9 cellular contexts compared by ENCODE assay signal in genomic region chr12:57488397-57489156, GRCh38. TPM values are rescaled to one million over a fixed set of nuclear protein-coding genes. Genes with fewer than 3 reads are reported as not detected.
DNase-seq lines count a peak whose midpoint lies in the region; ATAC-seq lines count a peak whose summit lies in the region.
"Had no signal": no experiment of that assay in that cellular context is flagged by ENCODE, and none has a peak within 500 bp of the region (broad histone marks: within the 10 kb centered on the region; RNA-seq: fewer than 3 reads in every experiment).

No MANE protein-coding gene starts in this region.

- peak overlapping the region; percentile 69 for H3K27ac ChIP-seq in stomach smooth muscle (ENCODE audit: low read length)

- H3K4me3 ChIP-seq in iPS-15b (ENCODE audit: low read depth, low read length): peak overlapping the region; percentile 96
- H3K4me3 ChIP-seq in stomach smooth muscle (ENCODE audit: low read length in 2 of 2): peak overlapping the region; percentile 88 to 97

- H3K36me3 Mint-ChIP-seq in activated CD8-positive, alpha-beta memory T cell treated with anti-CD3 and anti-CD28 coated beads, Interleukin-2, amount 10 ng/mL, durations not matched to agents 7 days and 5 days: peaks cover 38% of the 10 kb centered on the region
- H3K36me3 Mint-ChIP-seq in activated CD4-positive, alpha-beta memory T cell treated with anti-CD3 and anti-CD28 coated beads, Interleukin-2, amount 10 ng/mL, durations not matched to agents 7 days and 5 days (ENCODE audit: low read depth): peaks cover 51% of the 10 kb centered on the region

- no peaks in the 10 kb centered on the region for H3K9me3 Mint-ChIP-seq in activated CD8-positive, alpha-beta memory T cell treated with anti-CD3 and anti-CD28 coated beads, Interleukin-2, amount 10 ng/mL, durations not matched to agents 7 days and 5 days (ENCODE audit: low read depth)
- H3K9me3 Mint-ChIP-seq in activated CD4-positive, alpha-beta memory T cell treated with anti-CD3 and anti-CD28 coated beads, Interleukin-2, amount 10 ng/mL, durations not matched to agents 7 days and 5 days: no peaks in the 10 kb centered on the region

- H3K9me3 ChIP-seq in iPS-15b (ENCODE audit: control insufficient read depth, insufficient read depth, low read length) (no peaks in the 10 kb centered on the region), stomach smooth muscle (ENCODE audit: control insufficient read depth in 2 of 2, low read length in 2 of 2) (no peaks in the 10 kb centered on the region)

- peak overlapping the region; percentile 89 for H3K27ac Mint-ChIP-seq in activated CD8-positive, alpha-beta memory T cell treated with anti-CD3 and anti-CD28 coated beads, Interleukin-2, amount 10 ng/mL, durations not matched to agents 7 days and 5 days
- H3K27ac Mint-ChIP-seq in activated CD4-positive, alpha-beta memory T cell treated with anti-CD3 and anti-CD28 coated beads, Interleukin-2, amount 10 ng/mL, durations not matched to agents 7 days and 5 days: peak overlapping the region; percentile 78

- peak overlapping the region; percentile 93 for H3K4me3 Mint-ChIP-seq in activated CD8-positive, alpha-beta memory T cell treated with anti-CD3 and anti-CD28 coated beads, Interleukin-2, amount 10 ng/mL, durations not matched to agents 7 days and 5 days
- peak overlapping the region; percentile 86 for H3K4me3 Mint-ChIP-seq in activated CD4-positive, alpha-beta memory T cell treated with anti-CD3 and anti-CD28 coated beads, Interleukin-2, amount 10 ng/mL, durations not matched to agents 7 days and 5 days

- DNase-seq in activated CD8-positive, alpha-beta memory T cell treated with anti-CD3 and anti-CD28 coated beads, Interleukin-2, amount 10 ng/mL, durations not matched to agents 7 days and 5 days: no peak
- DNase-seq in activated CD8-positive, alpha-beta memory T cell treated with anti-CD3 and anti-CD28 coated beads, Interleukin-2, amount 50 U/mL, for 48 hours: no peak
- DNase-seq in activated CD4-positive, alpha-beta memory T cell treated with anti-CD3 and anti-CD28 coated beads, Interleukin-2, amount 10 ng/mL, durations not matched to agents 7 days and 5 days: no peak
- DNase-seq in SKM-1 treated with dmso at 0.1 percent for 144 hours (lab: John Stamatoyannopoulos, UW; ENCODE audit: unreplicated experiment): no peak
- DNase-seq in KG1 (lab: John Stamatoyannopoulos, UW): no peak

- peaks cover 36% of the 10 kb centered on the region for H3K4me1 Mint-ChIP-seq in activated CD8-positive, alpha-beta memory T cell treated with anti-CD3 and anti-CD28 coated beads, Interleukin-2, amount 10 ng/mL, durations not matched to agents 7 days and 5 days
- H3K4me1 Mint-ChIP-seq in activated CD4-positive, alpha-beta memory T cell treated with anti-CD3 and anti-CD28 coated beads, Interleukin-2, amount 10 ng/mL, durations not matched to agents 7 days and 5 days: peaks cover 36% of the 10 kb centered on the region

- no peaks in the 10 kb centered on the region for H3K27me3 Mint-ChIP-seq in activated CD8-positive, alpha-beta memory T cell treated with anti-CD3 and anti-CD28 coated beads, Interleukin-2, amount 10 ng/mL, durations not matched to agents 7 days and 5 days
- no peaks in the 10 kb centered on the region for H3K27me3 Mint-ChIP-seq in activated CD4-positive, alpha-beta memory T cell treated with anti-CD3 and anti-CD28 coated beads, Interleukin-2, amount 10 ng/mL, durations not matched to agents 7 days and 5 days

- POLR2A ChIA-PET in activated CD4-positive, alpha-beta memory T cell treated with anti-CD3 and anti-CD28 coated beads, Interleukin-2, amount 10 ng/mL, durations not matched to agents 7 days and 5 days (lab: Charles Lee): interaction anchor here (1.0 to 6.9 kb wide), 8 partner anchors 10 to 56 kb away, joined by 3 to 47 read pairs (median 6); partner anchors contain the start of genes ARHGAP9 and DDIT3

- H3K27me3 ChIP-seq in iPS-15b (ENCODE audit: control insufficient read depth, insufficient read depth, low read length) (no peaks in the 10 kb centered on the region), stomach smooth muscle (ENCODE audit: control insufficient read depth in 1 of 2, insufficient read depth in 2 of 2, low read length in 2 of 2) (no peaks in the 10 kb centered on the region)

- H3K4me1 ChIP-seq in iPS-15b (ENCODE audit: control insufficient read depth, insufficient read depth, low read length) (peaks cover under 1% of the 10 kb centered on the region), stomach smooth muscle (ENCODE audit: control insufficient read depth, insufficient read depth, low read length) (peaks cover 16% of the 10 kb centered on the region)

- CTCF ChIA-PET in activated CD8-positive, alpha-beta memory T cell treated with anti-CD3 and anti-CD28 coated beads, Interleukin-2, amount 10 ng/mL, durations not matched to agents 7 days and 5 days (lab: Charles Lee): interaction anchor here (1.5 to 2.1 kb wide), 3 partner anchors 12 to 32 kb away, joined by 4 to 9 read pairs (median 6); partner anchors contain the start of genes DDIT3 and GLI1
- CTCF ChIA-PET in activated CD4-positive, alpha-beta memory T cell treated with anti-CD3 and anti-CD28 coated beads, Interleukin-2, amount 10 ng/mL, durations not matched to agents 7 days and 5 days (lab: Charles Lee): interaction anchor here (3.5 to 5.5 kb wide), 2 partner anchors 11 to 29 kb away, joined by 16 to 42 read pairs; partner anchors contain the start of gene GLI1

- no peak for ATAC-seq in activated CD8-positive, alpha-beta memory T cell treated with anti-CD3 and anti-CD28 coated beads, Interleukin-2, amount 10 ng/mL, durations not matched to agents 7 days and 5 days
- ATAC-seq in HG02623 (IDR thresholded peaks at IDR 0.05; ENCODE audit: unreplicated experiment): no peak

- H3K9ac ChIP-seq in iPS-15b (ENCODE audit: low read depth, low read length): peak overlapping the region; percentile 97
- peak overlapping the region; percentile 85 to 97 for H3K9ac ChIP-seq in stomach smooth muscle (ENCODE audit: low read length in 2 of 2)

- H3K36me3 ChIP-seq in iPS-15b (ENCODE audit: control insufficient read depth, insufficient read depth, low read length): peaks cover 32% of the 10 kb centered on the region
- H3K36me3 ChIP-seq in stomach smooth muscle (ENCODE audit: control insufficient read depth in 2 of 2, insufficient read depth in 2 of 2, low read length in 2 of 2): peaks cover 25 to 30% of the 10 kb centered on the region in 2 donors

RNA-seq across cellular contexts. Expression of gene MARS1, which starts 0.7 kb away (rescaled TPM):
- total RNA-seq in activated CD8-positive, alpha-beta memory T cell treated with anti-CD3 and anti-CD28 coated beads, Interleukin-2, amount 10 ng/mL, durations not matched to agents 7 days and 5 days: 100 to 1,000 TPM; 283 to 384 TPM
- total RNA-seq in activated CD4-positive, alpha-beta memory T cell treated with anti-CD3 and anti-CD28 coated beads, Interleukin-2, amount 10 ng/mL, durations not matched to agents 7 days and 5 days: 100 to 1,000 TPM; 262 to 282 TPM

RNA-seq across cellular contexts. Expression of gene ARHGAP9, which starts 8.9 kb away (rescaled TPM):
- 100 to 1,000 TPM; 234 to 363 TPM for total RNA-seq in activated CD8-positive, alpha-beta memory T cell treated with anti-CD3 and anti-CD28 coated beads, Interleukin-2, amount 10 ng/mL, durations not matched to agents 7 days and 5 days
- total RNA-seq in activated CD4-positive, alpha-beta memory T cell treated with anti-CD3 and anti-CD28 coated beads, Interleukin-2, amount 10 ng/mL, durations not matched to agents 7 days and 5 days: 100 to 1,000 TPM; 171 to 188 TPM
- total RNA-seq: dermis microvascular lymphatic vessel endothelial cell had no signal

RNA-seq across cellular contexts. Expression of gene GLI1, which starts 29.0 kb away (rescaled TPM):
- total RNA-seq in activated CD8-positive, alpha-beta memory T cell treated with anti-CD3 and anti-CD28 coated beads, Interleukin-2, amount 10 ng/mL, durations not matched to agents 7 days and 5 days: under 1 TPM; 0.52 to 0.53 TPM
- under 1 TPM; 0.30 to 0.48 TPM for total RNA-seq in activated CD4-positive, alpha-beta memory T cell treated with anti-CD3 and anti-CD28 coated beads, Interleukin-2, amount 10 ng/mL, durations not matched to agents 7 days and 5 days

RNA-seq across cellular contexts. Expression of gene DDIT3, which starts 31.7 kb away (rescaled TPM):
- total RNA-seq in activated CD8-positive, alpha-beta memory T cell treated with anti-CD3 and anti-CD28 coated beads, Interleukin-2, amount 10 ng/mL, durations not matched to agents 7 days and 5 days: 10 to 100 TPM; 15.3 to 15.9 TPM
- 10 to 100 TPM; 19.1 to 22.7 TPM for total RNA-seq in activated CD4-positive, alpha-beta memory T cell treated with anti-CD3 and anti-CD28 coated beads, Interleukin-2, amount 10 ng/mL, durations not matched to agents 7 days and 5 days

RNA-seq across cellular contexts. Expression of gene INHBE, which starts 33.5 kb away (rescaled TPM):
- under 1 TPM in 1 of 2 experiments, not detected in 1; 0.35 TPM for total RNA-seq in activated CD8-positive, alpha-beta memory T cell treated with anti-CD3 and anti-CD28 coated beads, Interleukin-2, amount 10 ng/mL, durations not matched to agents 7 days and 5 days
- total RNA-seq in activated CD4-positive, alpha-beta memory T cell treated with anti-CD3 and anti-CD28 coated beads, Interleukin-2, amount 10 ng/mL, durations not matched to agents 7 days and 5 days: under 1 TPM in 1 of 2 experiments, not detected in 1; 0.08 TPM
- total RNA-seq: dermis microvascular lymphatic vessel endothelial cell had no signal
